ENCODE assay signal across 8 cellular contexts in the genomic region with DNA sequence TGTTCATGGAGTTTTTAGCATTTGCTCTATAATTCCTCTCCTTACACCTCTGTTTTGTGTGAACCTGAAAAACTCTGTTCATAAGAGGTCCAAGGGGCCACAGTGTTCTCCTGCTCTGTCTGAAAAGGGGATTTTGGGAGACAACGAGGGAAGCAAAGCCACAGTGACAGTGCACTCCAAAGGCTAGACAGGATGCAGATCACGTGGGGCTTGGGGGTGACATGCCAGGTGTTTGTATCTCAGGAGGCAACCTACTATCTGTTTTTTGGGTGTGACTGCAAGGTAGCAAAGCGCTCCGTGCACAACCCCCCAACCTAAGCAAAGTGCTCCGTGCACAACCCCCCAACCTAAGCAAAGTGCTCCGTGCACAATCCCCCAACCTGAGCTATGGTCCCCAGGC. TPM values are rescaled to one million over a fixed set of nuclear protein-coding genes. Genes with fewer than 3 reads are reported as not detected.
DNase-seq lines count a peak whose midpoint lies in the region; TF ChIP-seq lines count a peak whose summit lies in the region.

No MANE protein-coding gene starts in this region.

- peak overlapping the region; percentile 61; the same call in 1 of the 2 replicates for H3K4me3 ChIP-seq in iPS-20b (ENCODE audit: low read length)
- no peak overlapping the region for H3K4me3 ChIP-seq in suprapubic skin

- TF ChIP-seq CTCF in suprapubic skin (IDR thresholded peaks at IDR 0.05) (no peak), progenitor cell of endocrine pancreas (IDR thresholded peaks at IDR 0.05; ENCODE audit: unreplicated experiment) (no peak)

- H3K4me1 ChIP-seq in iPS-20b (ENCODE audit: insufficient read depth, low read length): peaks cover 16% of the 10 kb centered on the region; the same call in 1 of the 2 replicates
- peaks cover 44% of the 10 kb centered on the region for H3K4me1 ChIP-seq in suprapubic skin

- WGBS in suprapubic skin: 30% methylated on average over 2 of the region's 6 CpGs

- H3K36me3 Mint-ChIP-seq in activated CD4-positive, alpha-beta T cell treated with anti-CD3 and anti-CD28 coated beads, Interleukin-2, amount 10 ng/mL, durations not matched to agents 7 days and 5 days (ENCODE audit: low read depth): no peaks in the 10 kb centered on the region
- no peaks in the 10 kb centered on the region for H3K36me3 Mint-ChIP-seq in activated CD4-positive, alpha-beta memory T cell treated with anti-CD3 and anti-CD28 coated beads for 36 hours
- no peaks in the 10 kb centered on the region for H3K36me3 Mint-ChIP-seq in progenitor cell of endocrine pancreas (ENCODE audit: insufficient read depth)

- peaks cover 48% of the 10 kb centered on the region for H3K4me1 Mint-ChIP-seq in activated CD4-positive, alpha-beta T cell treated with anti-CD3 and anti-CD28 coated beads, Interleukin-2, amount 10 ng/mL, durations not matched to agents 7 days and 5 days
- H3K4me1 Mint-ChIP-seq in activated CD4-positive, alpha-beta memory T cell treated with anti-CD3 and anti-CD28 coated beads for 36 hours (ENCODE audit: low read depth): peaks cover 34% of the 10 kb centered on the region
- H3K4me1 Mint-ChIP-seq in progenitor cell of endocrine pancreas (ENCODE audit: low read depth): peaks cover 24% of the 10 kb centered on the region

- H3K4me3 Mint-ChIP-seq in activated CD4-positive, alpha-beta T cell treated with anti-CD3 and anti-CD28 coated beads, Interleukin-2, amount 10 ng/mL, durations not matched to agents 7 days and 5 days: peak overlapping the region; percentile 48
- no peak overlapping the region for H3K4me3 Mint-ChIP-seq in activated CD4-positive, alpha-beta memory T cell treated with anti-CD3 and anti-CD28 coated beads for 36 hours
- H3K4me3 Mint-ChIP-seq in progenitor cell of endocrine pancreas (ENCODE audit: low read depth): no peak overlapping the region

- no peak for TF ChIP-seq EP300 in suprapubic skin (IDR thresholded peaks at IDR 0.05)

- no peak overlapping the region for H3K27ac ChIP-seq in iPS-20b (ENCODE audit: low read length)
- peak overlapping the region; percentile 92 for H3K27ac ChIP-seq in suprapubic skin

- CTCF ChIA-PET in activated CD4-positive, alpha-beta T cell treated with anti-CD3 and anti-CD28 coated beads, Interleukin-2, amount 10 ng/mL, durations not matched to agents 7 days and 5 days (lab: Charles Lee): interaction anchor here (0.6 to 1.7 kb wide), 6 partner anchors 9 to 214 kb away, joined by 3 to 6 read pairs (median 3); no protein-coding TSS in a partner anchor
- CTCF ChIA-PET in activated CD4-positive, alpha-beta memory T cell treated with anti-CD3 and anti-CD28 coated beads for 36 hours (lab: Charles Lee): interaction anchor here (0.6 to 0.8 kb wide), 3 partner anchors 72 to 107 kb away, joined by 3 to 4 read pairs (median 3); a partner anchor contains a TSS

- H3K27me3 Mint-ChIP-seq in activated CD4-positive, alpha-beta T cell treated with anti-CD3 and anti-CD28 coated beads, Interleukin-2, amount 10 ng/mL, durations not matched to agents 7 days and 5 days: no peaks in the 10 kb centered on the region
- H3K27me3 Mint-ChIP-seq in activated CD4-positive, alpha-beta memory T cell treated with anti-CD3 and anti-CD28 coated beads for 36 hours: no peaks in the 10 kb centered on the region
- no peaks in the 10 kb centered on the region for H3K27me3 Mint-ChIP-seq in progenitor cell of endocrine pancreas

- intact Hi-C loops in activated CD4-positive, alpha-beta memory T cell treated with anti-CD3 and anti-CD28 coated beads for 36 hours (cut with micrococcal nuclease): no loop called here

- no peak for TF ChIP-seq POLR2A in suprapubic skin (IDR thresholded peaks at IDR 0.05)

- peak; percentile 57 for DNase-seq in activated CD4-positive, alpha-beta T cell treated with anti-CD3 and anti-CD28 coated beads, Interleukin-2, amount 10 ng/mL, durations not matched to agents 7 days and 5 days
- DNase-seq in activated CD4-positive, alpha-beta T cell treated with anti-CD3 and anti-CD28 coated beads, Interleukin-2, amount 50 U/mL, for 1 hour: no peak
- peak; percentile 55 for DNase-seq in activated CD4-positive, alpha-beta memory T cell treated with anti-CD3 and anti-CD28 coated beads for 36 hours
- DNase-seq in suprapubic skin (ENCODE audit: low spot score in 2 of 2) (no peak), GM19238 (ENCODE audit: insufficient read length, low spot score) (no peak), NCI-H2107 (lab: John Stamatoyannopoulos, UW) (no peak), progenitor cell of endocrine pancreas (ENCODE audit: low spot score, unreplicated experiment) (no peak)

- H3K9ac ChIP-seq in iPS-20b (ENCODE audit: low read depth, low read length): peak overlapping the region; percentile 87; the same call in 1 of the 2 replicates

- H3K27me3 ChIP-seq in iPS-20b (ENCODE audit: insufficient read depth, low read length) (no peaks in the 10 kb centered on the region), suprapubic skin (no peaks in the 10 kb centered on the region)

- H3K27ac Mint-ChIP-seq in activated CD4-positive, alpha-beta T cell treated with anti-CD3 and anti-CD28 coated beads, Interleukin-2, amount 10 ng/mL, durations not matched to agents 7 days and 5 days: peak overlapping the region; percentile 90
- H3K27ac Mint-ChIP-seq in activated CD4-positive, alpha-beta memory T cell treated with anti-CD3 and anti-CD28 coated beads for 36 hours: peak overlapping the region; percentile 71
- H3K27ac Mint-ChIP-seq in progenitor cell of endocrine pancreas: no peak overlapping the region

- H3K36me3 ChIP-seq in iPS-20b (ENCODE audit: insufficient read depth, low read depth, low read length) (no peaks in the 10 kb centered on the region), suprapubic skin (no peaks in the 10 kb centered on the region)

- H3K9me3 Mint-ChIP-seq in activated CD4-positive, alpha-beta T cell treated with anti-CD3 and anti-CD28 coated beads, Interleukin-2, amount 10 ng/mL, durations not matched to agents 7 days and 5 days: no peaks in the 10 kb centered on the region
- H3K9me3 Mint-ChIP-seq in activated CD4-positive, alpha-beta memory T cell treated with anti-CD3 and anti-CD28 coated beads for 36 hours: no peaks in the 10 kb centered on the region
- no peaks in the 10 kb centered on the region for H3K9me3 Mint-ChIP-seq in progenitor cell of endocrine pancreas (ENCODE audit: low read depth)

- H3K9me3 ChIP-seq in iPS-20b (ENCODE audit: insufficient read depth, low read depth, low read length) (no peaks in the 10 kb centered on the region), suprapubic skin (no peaks in the 10 kb centered on the region)

- POLR2A ChIA-PET in activated CD4-positive, alpha-beta T cell treated with anti-CD3 and anti-CD28 coated beads, Interleukin-2, amount 10 ng/mL, durations not matched to agents 7 days and 5 days (lab: Charles Lee): interaction anchor here (1.3 kb wide), 1 partner anchor 20 kb away, joined by 4 read pairs; no protein-coding TSS in a partner anchor
- POLR2A ChIA-PET in activated CD4-positive, alpha-beta memory T cell treated with anti-CD3 and anti-CD28 coated beads for 36 hours (lab: Charles Lee): no interaction called here

RNA-seq across cellular contexts. Expression of a gene that starts 5.1 kb away (rescaled TPM):
- total RNA-seq in activated CD4-positive, alpha-beta T cell treated with anti-CD3 and anti-CD28 coated beads, Interleukin-2, amount 10 ng/mL, durations not matched to agents 7 days and 5 days: 100 to 1,000 TPM; 262 to 263 TPM
- 100 to 1,000 TPM; 302 to 305 TPM for total RNA-seq in activated CD4-positive, alpha-beta memory T cell treated with anti-CD3 and anti-CD28 coated beads for 36 hours
- total RNA-seq in suprapubic skin: 100 to 1,000 TPM; 191 to 258 (median 206) TPM
- total RNA-seq in progenitor cell of endocrine pancreas: 370 and 406 TPM in 2 replicates

RNA-seq across cellular contexts. Expression of a gene that starts 23.5 kb away (rescaled TPM):
- total RNA-seq in activated CD4-positive, alpha-beta T cell treated with anti-CD3 and anti-CD28 coated beads, Interleukin-2, amount 10 ng/mL, durations not matched to agents 7 days and 5 days: 1 to 10 TPM; 6.2 to 6.6 TPM
- total RNA-seq in activated CD4-positive, alpha-beta memory T cell treated with anti-CD3 and anti-CD28 coated beads for 36 hours: 1 to 10 TPM; 4.7 to 4.8 TPM
- total RNA-seq in suprapubic skin (10 to 100 TPM in 1 of 4 donors, 1 to 10 TPM in 3; 5.8 to 15.0 (median 8.8) TPM), progenitor cell of endocrine pancreas (0.27 TPM in 1 of 2 replicates, not detected in the other)

RNA-seq across cellular contexts. Expression of a gene that starts 35.0 kb away (rescaled TPM):
- 1 to 10 TPM; 1.6 to 2.6 TPM for total RNA-seq in activated CD4-positive, alpha-beta T cell treated with anti-CD3 and anti-CD28 coated beads, Interleukin-2, amount 10 ng/mL, durations not matched to agents 7 days and 5 days
- 1 to 10 TPM in 1 of 2 experiments, under 1 TPM in 1; 0.63 to 1.2 TPM for total RNA-seq in activated CD4-positive, alpha-beta memory T cell treated with anti-CD3 and anti-CD28 coated beads for 36 hours
- 1 to 10 TPM in 3 of 4 donors, under 1 TPM in 1; 0.86 to 9.3 (median 1.6) TPM for total RNA-seq in suprapubic skin
- total RNA-seq in progenitor cell of endocrine pancreas: 5.0 and 5.6 TPM in 2 replicates

RNA-seq across cellular contexts. Expression of a gene that starts 44.2 kb away (rescaled TPM):
- total RNA-seq in activated CD4-positive, alpha-beta T cell treated with anti-CD3 and anti-CD28 coated beads, Interleukin-2, amount 10 ng/mL, durations not matched to agents 7 days and 5 days: 10 to 100 TPM; 74.1 to 76.4 TPM
- 10 to 100 TPM; 74.9 to 82.2 TPM for total RNA-seq in activated CD4-positive, alpha-beta memory T cell treated with anti-CD3 and anti-CD28 coated beads for 36 hours
- 10 to 100 TPM; 34.6 to 62.2 (median 42.3) TPM for total RNA-seq in suprapubic skin
- 95.9 and 96.0 TPM in 2 replicates for total RNA-seq in progenitor cell of endocrine pancreas

RNA-seq across cellular contexts. Expression of a gene that starts 50.7 kb away (rescaled TPM):
- 10 to 100 TPM; 33.7 to 40.2 TPM for total RNA-seq in activated CD4-positive, alpha-beta T cell treated with anti-CD3 and anti-CD28 coated beads, Interleukin-2, amount 10 ng/mL, durations not matched to agents 7 days and 5 days
- 10 to 100 TPM; 13.8 to 15.2 TPM for total RNA-seq in activated CD4-positive, alpha-beta memory T cell treated with anti-CD3 and anti-CD28 coated beads for 36 hours
- total RNA-seq in suprapubic skin (10 to 100 TPM; 53.2 to 85.0 (median 70.6) TPM), progenitor cell of endocrine pancreas (105 and 110 TPM in 2 replicates)

Comparison
In these comparisons a context has a peak if more than half of its experiments do, and no peak if none do; other contexts are left out.
1. DNase-seq: peak in activated CD4-positive, alpha-beta T cell treated with anti-CD3 and anti-CD28 coated beads, Interleukin-2, amount 10 ng/mL, durations not matched to agents 7 days and 5 days (single experiment) and activated CD4-positive, alpha-beta memory T cell treated with anti-CD3 and anti-CD28 coated beads for 36 hours (single experiment); none in activated CD4-positive, alpha-beta T cell treated with anti-CD3 and anti-CD28 coated beads, Interleukin-2, amount 50 U/mL, for 1 hour (single experiment), suprapubic skin (0 of 2), GM19238 (single experiment), NCI-H2107 (single experiment) and progenitor cell of endocrine pancreas (single experiment).